Comparison of ENCODE assay signal across 35 cellular contexts in the genomic region with DNA sequence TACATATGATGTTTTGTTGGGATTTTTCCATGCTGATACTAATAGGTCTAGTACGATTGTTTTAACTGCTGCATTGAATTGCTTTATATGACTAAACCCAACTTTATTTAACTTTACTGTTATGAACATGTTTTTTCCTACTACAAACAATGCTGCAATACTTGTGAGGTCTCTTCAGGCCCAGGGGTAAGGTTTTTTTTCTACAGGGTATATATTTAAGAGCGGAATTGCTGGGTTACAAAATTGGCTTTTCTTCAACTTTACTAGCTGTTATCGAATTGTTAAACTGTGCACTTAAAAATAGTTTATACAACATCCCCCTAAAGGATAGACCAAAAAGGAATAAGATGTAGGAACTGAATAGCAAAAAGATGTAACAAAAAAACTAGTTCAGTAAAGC.
"Had no signal": no experiment of that assay in that cellular context is flagged by ENCODE, and none has a peak within 500 bp of the region (broad histone marks: within the 10 kb centered on the region; RNA-seq: fewer than 3 reads in every experiment).

No MANE protein-coding gene starts in this region.

- H3K36me3 ChIP-seq: MG63 had no signal

- H3K9me3 ChIP-seq: MG63 had no signal

- H3K27ac ChIP-seq: KMS-11 had no signal

- H3K9ac ChIP-seq: KMS-11 had no signal

- H3K4me3 ChIP-seq: MG63 had no signal

- H3K27me3 ChIP-seq: MG63 had no signal

- H3K4me2 ChIP-seq: KMS-11 had no signal

- DNase-seq: Karpas-422, Kasumi-1, KG1, MG63, MM.1S, MV-4-11, NCI-H1048, NCI-H1092, NCI-H1092 treated with DMSO at 0.1 percent for 48 hours, NCI-H1105, NCI-H1105 treated with DMSO at 0.1 percent for 48 hours, NCI-H1417, NCI-H1417 treated with DMSO at 0.1 percent for 48 hours, NCI-H1436, NCI-H1436 treated with DMSO at 0.1 percent for 48 hours, NCI-H146, NCI-H1694, NCI-H1694 treated with DMSO at 0.1 percent for 48 hours, NCI-H187, NCI-H187 treated with DMSO at 0.1 percent for 48 hours, NCI-H1930, NCI-H2029, NCI-H2029 treated with DMSO at 0.1 percent for 48 hours, NCI-H2081, NCI-H2081 treated with DMSO at 0.1 percent for 48 hours, NCI-H2107, NCI-H2171, NCI-H2171 treated with DMSO at 0.1 percent for 48 hours, NCI-H2227 treated with DMSO at 0.1 percent for 48 hours, NCI-H226, NCI-H345, NCI-H446, NCI-H446 treated with DMSO at 0.1 percent for 48 hours, NCI-H510A had no signal
